ENCODE assay signal across 20 cellular contexts in the genomic region with DNA sequence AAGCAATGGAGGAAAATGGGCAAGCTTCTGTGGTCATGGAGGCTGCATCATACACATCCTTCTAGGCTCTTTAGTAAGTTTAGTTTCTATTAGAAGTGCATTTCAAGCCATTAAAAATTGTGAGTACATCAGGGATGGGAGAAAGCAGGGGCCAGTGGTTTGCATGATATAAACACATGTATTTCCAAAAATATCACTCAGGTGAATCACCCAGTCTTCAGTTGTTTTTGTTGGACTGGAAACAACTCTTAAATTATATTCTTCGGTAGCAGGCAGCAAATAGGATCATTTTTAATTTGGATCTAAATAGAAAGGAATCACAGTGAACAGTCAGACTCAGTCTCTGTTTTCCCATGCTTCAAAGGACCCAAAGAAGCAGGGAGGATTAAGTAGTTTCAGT.
A peak's percentile ranks its signal among the peaks of the same experiment; 100 is the strongest.
DNase-seq lines count a peak whose midpoint lies in the region; ATAC-seq, FAIRE-seq and TF ChIP-seq lines count a peak whose summit lies in the region.
"Had no signal": no experiment of that assay in that cellular context is flagged by ENCODE, and none has a peak within 500 bp of the region (broad histone marks: within the 10 kb centered on the region; RNA-seq: fewer than 3 reads in every experiment).

No MANE protein-coding gene starts in this region.

- no peaks in the 10 kb centered on the region for H3K27me3 Mint-ChIP-seq in nephron progenitor cell (ENCODE audit: low read depth, poor library complexity)
- H3K27me3 Mint-ChIP-seq: CD4-positive, CD25-positive, alpha-beta regulatory T cell had no signal

- no peaks in the 10 kb centered on the region for H3K4me1 Mint-ChIP-seq in nephron progenitor cell
- H3K4me1 Mint-ChIP-seq: CD4-positive, CD25-positive, alpha-beta regulatory T cell had no signal

- FAIRE-seq in RCC 7860 (lab: Jason Lieb, UNC), result no peak
- FAIRE-seq: A549, G401.6, GM12892, GM19239 had no signal

- no peaks in the 10 kb centered on the region for H3K36me3 Mint-ChIP-seq in nephron progenitor cell (ENCODE audit: low read depth)
- H3K36me3 Mint-ChIP-seq: CD4-positive, CD25-positive, alpha-beta regulatory T cell had no signal

- H3K4me3 Mint-ChIP-seq in nephron progenitor cell, result no peak overlapping the region
- H3K4me3 Mint-ChIP-seq: CD4-positive, CD25-positive, alpha-beta regulatory T cell had no signal

- DNase-seq in AG20443 (ENCODE audit: low spot score) (peak; percentile 12), M059J (ENCODE audit: low read depth) (peak; percentile 85), astrocyte of the hippocampus (ENCODE audit: low read depth, low spot score) (peak; percentile 26), nephron progenitor cell (no peak), RCC 7860 (ENCODE audit: low spot score) (no peak)
- DNase-seq: CD4-positive, CD25-positive, alpha-beta regulatory T cell; DMS79 treated with DMSO at 0.1 percent for 48 hours; NCI-H1417; NCI-H1930; NCI-H2171; NCI-H446 treated with DMSO at 0.1 percent for 48 hours; NCI-H774 had no signal

- TF ChIP-seq CTCF in nephron progenitor cell (IDR thresholded peaks at IDR 0.05), result no peak

- ATAC-seq in GM21515 (IDR thresholded peaks at IDR 0.05; ENCODE audit: unreplicated experiment) (no peak), HG02970 (IDR thresholded peaks at IDR 0.05; ENCODE audit: low FRiP score, unreplicated experiment) (no peak), HG03342 (IDR thresholded peaks at IDR 0.05; ENCODE audit: unreplicated experiment) (no peak)
- ATAC-seq: A549, Panc1 had no signal

- H3K27ac Mint-ChIP-seq in nephron progenitor cell, result peak overlapping the region; percentile 18
- H3K27ac Mint-ChIP-seq: CD4-positive, CD25-positive, alpha-beta regulatory T cell had no signal

- no peaks in the 10 kb centered on the region for H3K9me3 Mint-ChIP-seq in nephron progenitor cell

Comparison
In these comparisons a context has a peak if more than half of its experiments do, and no peak if none do; other contexts are left out.
1. DNase-seq: peak in AG20443 (single experiment), M059J (single experiment) and astrocyte of the hippocampus (single experiment); none in nephron progenitor cell (single experiment) and RCC 7860 (single experiment).